In the genomic region with DNA sequence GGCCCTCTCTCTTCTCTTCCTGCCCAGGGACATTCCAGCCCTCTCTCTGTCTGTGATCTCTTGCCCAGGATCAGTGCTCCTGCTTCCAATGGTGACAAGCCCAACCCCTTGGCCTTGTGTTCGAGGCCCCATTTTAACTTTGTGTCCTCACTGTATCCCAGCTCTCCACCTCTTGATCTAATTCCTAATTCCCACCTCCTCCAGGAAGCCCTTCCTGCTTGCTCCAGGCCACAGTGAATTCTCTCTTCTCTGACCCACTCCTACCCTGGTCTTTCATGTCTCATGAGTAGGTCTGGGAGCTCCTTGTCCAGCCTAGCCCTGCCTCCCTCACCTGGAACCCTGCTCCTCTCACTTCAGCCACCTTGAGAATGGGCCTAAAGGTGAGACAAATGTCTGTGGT, we compare ENCODE assay signal across 11 cellular contexts.
"Had no signal": no experiment of that assay in that cellular context is flagged by ENCODE, and none has a peak within 500 bp of the region (broad histone marks: within the 10 kb centered on the region; RNA-seq: fewer than 3 reads in every experiment).

No MANE protein-coding gene starts in this region.

- H3K4me1 ChIP-seq: HAP-1 had no signal

- H3K4me3 ChIP-seq: GM23248, GM23338, HAP-1 had no signal

- ATAC-seq: GM23338, HCT116 had no signal

- H3K36me3 ChIP-seq: HAP-1 had no signal

- H3K27ac Mint-ChIP-seq: GM23338, HFFc6 had no signal

- H3K9me3 ChIP-seq: HAP-1 had no signal

- H3K4me3 Mint-ChIP-seq: GM23338, H9, HFFc6 had no signal

- H2AFZ ChIP-seq: GM23248, GM23338 had no signal

- H3K4me2 ChIP-seq: GM23338 had no signal

- FAIRE-seq: H1, H54 had no signal

- H3K9ac ChIP-seq: GM23248 had no signal

- DNase-seq: GM23248, GOT3, H7, H9, HCEC 1CT, HFFc6 had no signal

- H3K9me3 Mint-ChIP-seq: GM23338, H9, HFFc6 had no signal

- H3K27ac ChIP-seq: GM23248 had no signal
